Comparison of ENCODE assay signal across 9 cellular contexts in the genomic region with DNA sequence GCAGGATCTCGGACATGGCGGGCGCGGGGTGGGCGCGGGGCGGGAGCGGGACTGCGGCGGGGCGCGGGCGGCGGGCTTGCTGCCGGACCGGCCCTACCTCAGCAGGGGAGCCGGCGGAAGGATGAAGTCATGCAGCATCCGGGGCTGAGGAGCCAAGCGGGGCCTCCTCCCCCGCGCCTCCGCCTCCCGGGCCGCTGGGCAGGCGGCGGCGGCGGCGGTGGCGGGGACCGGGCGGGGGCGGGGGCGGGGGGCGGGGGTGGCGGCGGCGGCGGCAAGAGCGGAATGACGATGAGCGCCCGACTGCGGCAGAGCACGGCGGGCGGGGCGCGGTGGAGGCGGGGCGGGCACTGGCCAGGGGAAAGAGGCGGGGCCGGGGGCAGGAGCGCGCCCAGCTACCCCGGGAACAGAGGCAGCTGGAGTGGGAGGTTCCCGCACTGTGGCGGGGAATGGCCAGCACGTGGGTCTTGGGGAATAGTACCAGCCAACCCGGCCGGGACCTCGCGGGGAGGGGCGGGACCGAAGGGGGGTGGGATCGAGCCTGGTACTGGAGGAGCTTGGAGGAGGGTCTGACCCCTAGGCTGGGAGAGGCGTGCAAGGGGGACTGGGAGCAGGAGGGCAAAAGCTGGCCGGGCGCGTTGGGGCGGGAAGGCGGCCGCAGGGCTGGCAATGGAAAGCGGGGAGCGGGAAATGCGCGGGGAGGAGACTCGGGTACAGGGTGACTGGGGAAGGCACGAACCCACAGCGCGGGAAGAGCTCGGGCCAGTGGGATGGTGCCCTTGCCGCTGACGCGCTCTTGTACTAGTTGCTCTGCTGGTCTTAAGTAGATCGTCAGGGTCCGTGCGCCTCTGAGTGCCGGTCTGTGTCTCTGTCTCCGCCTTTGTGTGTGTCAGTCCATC. TPM values are rescaled to one million over a fixed set of nuclear protein-coding genes. Genes with fewer than 3 reads are reported as not detected.
DNase-seq lines count a peak whose midpoint lies in the region; ATAC-seq, FAIRE-seq and TF ChIP-seq lines count a peak whose summit lies in the region.
"Had no signal": no experiment of that assay in that cellular context is flagged by ENCODE, and none has a peak within 500 bp of the region (broad histone marks: within the 10 kb centered on the region; RNA-seq: fewer than 3 reads in every experiment).

A gene (minus strand): TSS at position 284 of the 896 bp plus-strand sequence. CDS start 268 bp downstream, at position 16.

- H3K9me2 ChIP-seq in SK-N-SH: no peaks in the 10 kb centered on the region

- no peak for TF ChIP-seq EP300 in A549 (IDR thresholded peaks at IDR 0.05)
- no peak for TF ChIP-seq EP300 in SK-N-SH (IDR thresholded peaks at IDR 0.05; ENCODE audit: borderline replicate concordance in 1 of 2, low read depth in 1 of 2, low read length in 1 of 2)

- H3K9ac ChIP-seq in SK-N-SH (peak within 1 kb of the TSS; percentile 17; the same call in 1 of the 2 replicates), adipocyte (ENCODE audit: low read length) (no peak within 1 kb of the TSS), trophoblast cell (ENCODE audit: low read length) (no peak within 1 kb of the TSS)

- CTCF ChIA-PET in A549 (lab: Yijun Ruan, JAX) (interaction anchor here (0.9 to 5.5 kb wide), 3 partner anchors 12 to 28 kb away, joined by 3 to 27 read pairs (median 3); a partner anchor contains a TSS), SK-N-SH (lab: Yijun Ruan, JAX) (interaction anchor here (0.8 to 4.1 kb wide), 7 partner anchors 12 to 366 kb away, joined by 3 to 25 read pairs (median 4); a partner anchor contains a TSS)

- no peak within 1 kb of the TSS for H2BK5ac ChIP-seq in trophoblast cell (ENCODE audit: low read depth, low read length, poor library complexity)

- H3K36me3 ChIP-seq in SK-N-SH (replicated peaks in 1 of 2; ENCODE audit: control insufficient read depth in 1 of 2, insufficient read depth in 2 of 2, low read length in 1 of 2) (no peaks in the 10 kb centered on the region), adipocyte (ENCODE audit: control insufficient read depth, insufficient read depth, low read length, severe bottlenecking) (no peaks in the 10 kb centered on the region), heart right ventricle (no peaks in the 10 kb centered on the region), trophoblast cell (ENCODE audit: control insufficient read depth in 1 of 2, insufficient read depth in 2 of 2, low read length in 2 of 2) (no peaks in the 10 kb centered on the region)

- ATAC-seq in A549 (peak; percentile 74 to 86), heart right ventricle (peak; percentile 30 to 81 (median 60))

- peak within 1 kb of the TSS; percentile 53 for H3K4me3 ChIP-seq in A549
- H3K4me3 ChIP-seq in SK-N-SH (ENCODE audit: low read depth in 2 of 2, low read length in 1 of 2): peak within 1 kb of the TSS; percentile 54 to 80
- peak within 1 kb of the TSS; percentile 74 for H3K4me3 ChIP-seq in adipocyte (ENCODE audit: low read length)
- peak within 1 kb of the TSS; percentile 28 to 58 (median 53) for H3K4me3 ChIP-seq in heart right ventricle
- peak within 1 kb of the TSS; percentile 68 for H3K4me3 ChIP-seq in trophoblast cell (ENCODE audit: low read depth, low read length)

- no peaks in the 10 kb centered on the region for H3K79me1 ChIP-seq in trophoblast cell (ENCODE audit: low read length)

- H3K14ac ChIP-seq in trophoblast cell (ENCODE audit: low read length): no peak within 1 kb of the TSS

- TF ChIP-seq CTCF in A549 (IDR thresholded peaks at IDR 0.05): no peak
- TF ChIP-seq CTCF in SK-N-SH (IDR thresholded peaks at IDR 0.05): no peak
- no peak for TF ChIP-seq CTCF in heart right ventricle (IDR thresholded peaks at IDR 0.05)
- TF ChIP-seq CTCF in D721Med (IDR thresholded peaks at IDR 0.05; ENCODE audit: insufficient read depth, missing control alignments): no peak

- no peak within 1 kb of the TSS for H3K18ac ChIP-seq in trophoblast cell (ENCODE audit: low read length)

- DNase-seq in A549 (ENCODE audit: low read depth in 1 of 2, low spot score in 1 of 2) (peak; percentile 68 to 83), GM19240 (ENCODE audit: insufficient read length, low spot score) (peak; percentile 73), NCI-H1105 (lab: John Stamatoyannopoulos, UW) (peak; percentile 97), SK-N-SH (peak; percentile 98), adipocyte (ENCODE audit: low read depth) (peak; percentile 72), heart right ventricle (peak; percentile 22 to 51), trophoblast cell (peak in 1 of 2 donors; percentile 50), D721Med (ENCODE audit: insufficient read length, low spot score) (no peak)

- no peak within 1 kb of the TSS for H4K8ac ChIP-seq in trophoblast cell (ENCODE audit: low read depth, low read length)

- no peak within 1 kb of the TSS for H2BK120ac ChIP-seq in trophoblast cell (ENCODE audit: insufficient read depth, low read length, poor library complexity)

- H2BK12ac ChIP-seq in trophoblast cell (ENCODE audit: low read length): no peak within 1 kb of the TSS

- H3K4ac ChIP-seq in trophoblast cell (ENCODE audit: low read depth, low read length): no peak within 1 kb of the TSS

- intact Hi-C loops in heart right ventricle (cut with DNase I): no loop called here

- POLR2A ChIA-PET in A549 (lab: Yijun Ruan, JAX) (no interaction called here), SK-N-SH (lab: Yijun Ruan, JAX) (interaction anchor here (0.6 to 1.2 kb wide), 2 partner anchors 234 to 377 kb away, joined by 3 read pairs; a partner anchor contains a TSS)

- peaks cover 4% of the 10 kb centered on the region for H3F3A ChIP-seq in SK-N-SH (replicated peaks; ENCODE audit: insufficient read depth)

- H3K4me2 ChIP-seq in A549 (peak within 1 kb of the TSS; percentile 99), SK-N-SH (peak within 1 kb of the TSS; percentile 95), trophoblast cell (ENCODE audit: low read length) (peak within 1 kb of the TSS; percentile 87)

- H4K91ac ChIP-seq in trophoblast cell (ENCODE audit: low read depth, low read length): no peak within 1 kb of the TSS

- TF ChIP-seq RAD21 in A549 (conservative IDR thresholded peaks at IDR 0.05 in 1 of 2, IDR thresholded peaks at IDR 0.05 in 1 of 2) (no peak), SK-N-SH (IDR thresholded peaks at IDR 0.05; ENCODE audit: low read length) (no peak)

- H3K27ac ChIP-seq in A549 (peak within 1 kb of the TSS; percentile 51 to 80; a peak in 4 of 6 replicates), SK-N-SH (ENCODE audit: low read depth in 2 of 2, low read length in 1 of 2) (peak within 1 kb of the TSS; percentile 28 to 50; a peak in 2 of 4 replicates), heart right ventricle (no peak within 1 kb of the TSS), trophoblast cell (ENCODE audit: low read depth, low read length) (no peak within 1 kb of the TSS)

- no peaks in the 10 kb centered on the region for H3K27me3 ChIP-seq in SK-N-SH (ENCODE audit: insufficient read depth)
- peaks cover 6% of the 10 kb centered on the region for H3K27me3 ChIP-seq in adipocyte (replicated peaks; ENCODE audit: control insufficient read depth, insufficient read depth, low read length)
- H3K27me3 ChIP-seq in heart right ventricle: peaks cover 13 to 80% (median 73%) of the 10 kb centered on the region in 7 donors
- H3K27me3 ChIP-seq in trophoblast cell (ENCODE audit: insufficient read depth, low read length): peaks cover 37% of the 10 kb centered on the region

- H2AFZ ChIP-seq in SK-N-SH (ENCODE audit: low read depth): peak within 1 kb of the TSS; percentile 81
- H2AFZ ChIP-seq in trophoblast cell (ENCODE audit: insufficient read depth, low read length, poor library complexity): peak within 1 kb of the TSS; percentile 14

- no peak for TF ChIP-seq POLR2A in A549 (IDR thresholded peaks at IDR 0.05; ENCODE audit: low read length)

- H3K23ac ChIP-seq in trophoblast cell (ENCODE audit: low read length): no peak within 1 kb of the TSS

- no peak for FAIRE-seq in A549 (lab: Jason Lieb, UNC)
- FAIRE-seq in D721Med (lab: Jason Lieb, UNC): no peak
- FAIRE-seq: islet of Langerhans had no signal

- peaks cover 13% of the 10 kb centered on the region; the same call in 1 of the 3 replicates for H3K4me1 ChIP-seq in A549
- peaks cover 0 to 22% of the 10 kb centered on the region in 2 experiments; a peak in 1 of 4 replicates for H3K4me1 ChIP-seq in SK-N-SH (ENCODE audit: control insufficient read depth in 1 of 2, insufficient read depth in 2 of 2, low read depth in 1 of 2, low read length in 1 of 2)
- H3K4me1 ChIP-seq in adipocyte (ENCODE audit: control insufficient read depth, insufficient read depth, low read length): peaks cover 10% of the 10 kb centered on the region
- peaks cover 12 to 33% (median 26%) of the 10 kb centered on the region in 9 donors for H3K4me1 ChIP-seq in heart right ventricle
- H3K4me1 ChIP-seq in trophoblast cell (ENCODE audit: control insufficient read depth in 1 of 2, insufficient read depth in 2 of 2, low read length in 2 of 2): peaks cover 15% of the 10 kb centered on the region in 2 experiments

- no peak within 1 kb of the TSS for H2AK5ac ChIP-seq in trophoblast cell (ENCODE audit: low read length)

- under 1% methylated on average over 18 of the region's 91 CpGs for WGBS in A549 (ENCODE audit: missing lambda C conversion rate)
- WGBS in SK-N-SH (ENCODE audit: low lambda C conversion rate): 2% methylated on average over 28 of the region's 91 CpGs
- 0 to 1% methylated on average over 44 to 89 of the region's 91 CpGs for WGBS in heart right ventricle, 2 donors
- no CpG with 5 or more reads among the region's 91 CpGs for WGBS in trophoblast cell (ENCODE audit: extremely low coverage, insufficient coverage, insufficient read length)

- H3K79me2 ChIP-seq in SK-N-SH (ENCODE audit: insufficient read depth) (no peaks in the 10 kb centered on the region), trophoblast cell (ENCODE audit: control insufficient read depth, insufficient read depth, low read length, poor library complexity) (no peaks in the 10 kb centered on the region)

- no peak within 1 kb of the TSS for H4K12ac ChIP-seq in trophoblast cell (ENCODE audit: low read depth, low read length)

- H4K20me1 ChIP-seq in SK-N-SH (ENCODE audit: insufficient read depth): peaks cover 24% of the 10 kb centered on the region

- no peaks in the 10 kb centered on the region for H3K9me3 ChIP-seq in A549
- no peaks in the 10 kb centered on the region for H3K9me3 ChIP-seq in SK-N-SH
- H3K9me3 ChIP-seq in adipocyte (ENCODE audit: control insufficient read depth, low read length): no peaks in the 10 kb centered on the region
- no peaks in the 10 kb centered on the region for H3K9me3 ChIP-seq in heart right ventricle
- peaks cover 8% of the 10 kb centered on the region for H3K9me3 ChIP-seq in trophoblast cell (ENCODE audit: insufficient read depth, low read depth, low read length)

RNA-seq across cellular contexts. Expression of the gene that starts here (rescaled TPM):
- 0.05 and 0.20 TPM in 2 replicates for polyA plus RNA-seq in A549 (2011; rRNA removed)
- 0.34 and 0.47 TPM in 2 replicates for polyA plus RNA-seq in A549 (2012; cell fraction: cytosol; rRNA removed)
- polyA plus RNA-seq in A549 (2012; cell fraction: nucleus; rRNA removed): 0.31 and 0.32 TPM in 2 replicates
- polyA plus RNA-seq in A549 (2017; fragmentation: RNase III; extraction: RNeasy Plus Mini Kit Qiagen cat#74134 plus additional on column Dnase treatment): 0.71 to 0.88 TPM (median 0.84 TPM) in 3 replicates
- 0.78 TPM in 1 of 2 replicates, not detected in the other for polyA minus RNA-seq in A549 (2011; rRNA and poly(A)+ RNA removed)
- 0.89 and 2.2 TPM in 2 replicates for polyA plus RNA-seq in SK-N-SH (2012; rRNA removed)
- 1.7 and 2.4 TPM in 2 replicates for polyA plus RNA-seq in SK-N-SH (2012; cell fraction: cytosol; rRNA removed)
- 1.2 and 1.8 TPM in 2 replicates for polyA plus RNA-seq in SK-N-SH (2012; cell fraction: nucleus; rRNA removed)
- under 1 TPM in 3 of 10 donors, not detected in 7; 0.20 to 0.30 (median 0.25) TPM for total RNA-seq in heart right ventricle
- under 1 TPM in 1 of 2 donors, not detected in 1; 0.12 TPM for polyA plus RNA-seq in heart right ventricle
- polyA plus RNA-seq in trophoblast cell (2013): 0.42 and 0.47 TPM in 2 replicates

Comparison
In these comparisons a context has a peak if more than half of its experiments do, and no peak if none do; other contexts are left out.
1. Peak in DNase-seq, ATAC-seq, H3K4me3 ChIP-seq, H3K27ac ChIP-seq and H3K4me2 ChIP-seq in A549; RNA of the gene not detected or under 1 TPM.
2. Peak in DNase-seq, ATAC-seq and H3K4me3 ChIP-seq in heart right ventricle; RNA of the gene not detected or under 1 TPM.
3. H3K27ac ChIP-seq: peak in SK-N-SH (2 of 2); none in heart right ventricle (0 of 10) and trophoblast cell (single experiment).
4. Peak in every context shown above with its lines, with median percentiles within 50 percentile points of each other: H3K4me2 ChIP-seq and H3K4me3 ChIP-seq.